In genomic region chr12:108633534-108634224, GRCh38 we compare ENCODE assay signal across 9 cellular contexts. TPM values are rescaled to one million over a fixed set of nuclear protein-coding genes. Genes with fewer than 3 reads are reported as not detected.
DNase-seq lines count a peak whose midpoint lies in the region; ATAC-seq lines count a peak whose summit lies in the region.
"Had no signal": no experiment of that assay in that cellular context is flagged by ENCODE, and none has a peak within 500 bp of the region (broad histone marks: within the 10 kb centered on the region; RNA-seq: fewer than 3 reads in every experiment).

Gene SELPLG (minus strand): TSS chr12:108633894. CDS start chr12:108624307, 9,587 bp downstream.

- H3K27ac ChIP-seq in substantia nigra (ENCODE audit: low read depth, low read length, poor library complexity, severe bottlenecking) = peak within 1 kb of the TSS; percentile 69

- DNase-seq in T-helper 1 cell (peak; percentile 66 to 95 (median 77)), naive B cell (peak; percentile 98), substantia nigra (lab: John Stamatoyannopoulos, UW) (peak in 30 of 49 donors; percentile 12 to 74 (median 40)), retina (no peak), iPS-NIHi7 (ENCODE audit: extremely low spot score) (no peak)
- DNase-seq in activated naive CD8-positive, alpha-beta T cell treated with anti-CD3 and anti-CD28 coated beads, Interleukin-2, amount 10 ng/mL, durations not matched to agents 7 days and 5 days = peak; percentile 84

- H3K9me3 Mint-ChIP-seq in activated naive CD8-positive, alpha-beta T cell treated with anti-CD3 and anti-CD28 coated beads, Interleukin-2, amount 10 ng/mL, durations not matched to agents 7 days and 5 days = no peaks in the 10 kb centered on the region
- peaks cover 0 to 6% (median 0%) of the 10 kb centered on the region in 7 donors for H3K9me3 Mint-ChIP-seq in naive B cell
- H3K9me3 Mint-ChIP-seq: brain had no signal

- peaks cover 46% of the 10 kb centered on the region for H3K4me1 Mint-ChIP-seq in activated naive CD8-positive, alpha-beta T cell treated with anti-CD3 and anti-CD28 coated beads, Interleukin-2, amount 10 ng/mL, durations not matched to agents 7 days and 5 days
- peaks cover 48 to 93% (median 89%) of the 10 kb centered on the region in 3 donors for H3K4me1 Mint-ChIP-seq in naive B cell

- peak within 1 kb of the TSS; percentile 100 for H3K27ac Mint-ChIP-seq in activated naive CD8-positive, alpha-beta T cell treated with anti-CD3 and anti-CD28 coated beads, Interleukin-2, amount 10 ng/mL, durations not matched to agents 7 days and 5 days
- peak within 1 kb of the TSS; percentile 99 to 100 (median 100) for H3K27ac Mint-ChIP-seq in naive B cell

- ATAC-seq in GM18909 (IDR thresholded peaks at IDR 0.05; ENCODE audit: poor library complexity, unreplicated experiment) = peak; percentile 61
- ATAC-seq in HG03103 (IDR thresholded peaks at IDR 0.05; ENCODE audit: low read depth, unreplicated experiment) = peak; percentile 45
- ATAC-seq in activated naive CD8-positive, alpha-beta T cell treated with anti-CD3 and anti-CD28 coated beads, Interleukin-2, amount 10 ng/mL, durations not matched to agents 7 days and 5 days (ENCODE audit: low read depth) = peak; percentile 60
- ATAC-seq in naive B cell (ENCODE audit: low read depth in 2 of 2) = peak; percentile 73 to 77

- H3K36me3 Mint-ChIP-seq in activated naive CD8-positive, alpha-beta T cell treated with anti-CD3 and anti-CD28 coated beads, Interleukin-2, amount 10 ng/mL, durations not matched to agents 7 days and 5 days = peaks cover 32% of the 10 kb centered on the region
- no peaks in the 10 kb centered on the region for H3K36me3 Mint-ChIP-seq in naive B cell
- H3K36me3 Mint-ChIP-seq: brain had no signal

- POLR2A ChIA-PET in activated naive CD8-positive, alpha-beta T cell treated with anti-CD3 and anti-CD28 coated beads, Interleukin-2, amount 10 ng/mL, durations not matched to agents 7 days and 5 days (lab: Charles Lee) = interaction anchor here (0.6 to 10.8 kb wide), 11 partner anchors 8 to 224 kb away, joined by 4 to 156 read pairs (median 13); partner anchors contain the start of genes ISCU, SART3 and SSH1

- no peaks in the 10 kb centered on the region for H3K27me3 Mint-ChIP-seq in activated naive CD8-positive, alpha-beta T cell treated with anti-CD3 and anti-CD28 coated beads, Interleukin-2, amount 10 ng/mL, durations not matched to agents 7 days and 5 days
- no peaks in the 10 kb centered on the region for H3K27me3 Mint-ChIP-seq in naive B cell
- H3K27me3 Mint-ChIP-seq: brain had no signal

- peak within 1 kb of the TSS; percentile 100 for H3K4me3 Mint-ChIP-seq in activated naive CD8-positive, alpha-beta T cell treated with anti-CD3 and anti-CD28 coated beads, Interleukin-2, amount 10 ng/mL, durations not matched to agents 7 days and 5 days
- H3K4me3 Mint-ChIP-seq in naive B cell = peak within 1 kb of the TSS; percentile 88 to 99 (median 98)
- H3K4me3 Mint-ChIP-seq: brain had no signal

RNA-seq across cellular contexts. Expression of gene SELPLG, which starts in this region (rescaled TPM):
- 100 to 1,000 TPM; 159 to 163 TPM for total RNA-seq in activated naive CD8-positive, alpha-beta T cell treated with anti-CD3 and anti-CD28 coated beads, Interleukin-2, amount 10 ng/mL, durations not matched to agents 7 days and 5 days
- 10 to 100 TPM; 28.4 to 56.4 (median 36.0) TPM for polyA plus RNA-seq in naive B cell (ENCODE audit: low read depth in 6 of 6)

Comparison
In these comparisons a context has a peak if more than half of its experiments do, and no peak if none do; other contexts are left out.
1. DNase-seq: peak in T-helper 1 cell (5 of 5), activated naive CD8-positive, alpha-beta T cell treated with anti-CD3 and anti-CD28 coated beads, Interleukin-2, amount 10 ng/mL, durations not matched to agents 7 days and 5 days (single experiment), naive B cell (single experiment) and substantia nigra (30 of 49); none in retina (single experiment) and iPS-NIHi7 (single experiment).
2. Peak in every context shown above with its lines, with median percentiles within 50 percentile points of each other: ATAC-seq.